19 cellular contexts compared by ENCODE assay signal in the genomic region with DNA sequence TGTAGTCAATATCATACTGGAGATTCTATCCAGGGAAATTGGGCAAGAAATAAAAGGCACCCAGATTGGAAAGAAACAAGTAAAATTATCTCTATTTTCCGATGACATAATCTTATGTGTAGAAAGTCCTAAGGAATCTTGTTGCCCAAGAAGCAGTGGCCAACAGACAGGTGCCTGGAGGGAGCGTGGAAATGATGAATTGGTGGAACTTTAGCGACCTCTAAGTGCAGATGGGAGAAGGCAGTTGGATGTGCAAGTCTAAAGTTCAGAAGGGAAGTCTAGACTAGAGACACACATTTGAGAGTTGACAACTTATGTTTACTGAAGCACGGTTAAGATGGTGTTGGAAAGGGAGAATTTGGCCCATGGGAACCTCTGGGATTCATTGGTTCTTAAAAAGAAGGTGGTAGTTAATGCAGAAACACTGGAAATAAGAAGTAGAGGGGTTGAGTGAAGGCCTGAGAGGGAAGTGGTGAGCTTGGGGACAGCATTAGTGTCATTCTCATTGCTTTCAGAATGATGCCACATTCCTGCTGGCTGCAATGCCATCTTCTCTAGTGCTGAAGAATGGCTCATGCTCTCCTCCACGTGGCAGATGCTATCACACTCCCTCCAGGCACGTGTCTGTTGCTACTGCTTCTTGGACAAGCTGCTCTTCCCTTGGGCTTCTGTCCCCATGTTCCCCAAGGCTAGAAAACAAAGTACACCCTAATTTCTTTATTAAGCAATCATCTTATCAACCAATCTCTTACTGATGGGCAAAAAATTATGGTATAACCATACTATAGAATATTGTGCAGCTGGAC. TPM values are rescaled to one million over a fixed set of nuclear protein-coding genes. Genes with fewer than 3 reads are reported as not detected.
DNase-seq lines count a peak whose midpoint lies in the region; ATAC-seq, FAIRE-seq and TF ChIP-seq lines count a peak whose summit lies in the region.
"Had no signal": no experiment of that assay in that cellular context is flagged by ENCODE, and none has a peak within 500 bp of the region (broad histone marks: within the 10 kb centered on the region; RNA-seq: fewer than 3 reads in every experiment).

No MANE protein-coding gene starts in this region.

- peak; percentile 24 for TF ChIP-seq CTCF in NB4 (IDR thresholded peaks at IDR 0.05; ENCODE audit: low read depth, low read length)
- peak; percentile 5 to 64 (median 57) for TF ChIP-seq CTCF in H1 (IDR thresholded peaks at IDR 0.05; ENCODE audit: control extremely low read depth in 1 of 3, insufficient read depth in 1 of 3, low read depth in 1 of 3, low read length in 3 of 3)

- no peak overlapping the region for H3K27ac Mint-ChIP-seq in stimulated activated naive B cell treated with anti-CD40 and anti-IgM and Interleukin-4, amounts not matched to agents 10 μg/mL and 1 μg/mL and 100 μg/mL, for 72 hours

- H4K91ac ChIP-seq in H1 (replicated peaks; ENCODE audit: insufficient read length, low read length) = no peak overlapping the region

- no peak overlapping the region for H3K23ac ChIP-seq in H1 (ENCODE audit: insufficient read length)

- no peak overlapping the region for H3K4me2 ChIP-seq in H1 (ENCODE audit: insufficient read depth in 1 of 2, low read depth in 2 of 2, low read length in 2 of 2)

- CTCF ChIA-PET in H1 (lab: Charles Lee; ENCODE audit: partially characterized antibody) = interaction anchor here (0.8 to 4.4 kb wide), 19 partner anchors 9 to 243 kb away, joined by 3 to 29 read pairs (median 4); a partner anchor contains a TSS

- H3K23me2 ChIP-seq in H1 (ENCODE audit: low read depth, low read length) = no peaks in the 10 kb centered on the region

- H3K79me2 ChIP-seq in H1 (ENCODE audit: control insufficient read depth in 1 of 2, insufficient read depth in 2 of 2, low read length in 2 of 2) = no peaks in the 10 kb centered on the region

- H3K4ac ChIP-seq in H1 (replicated peaks; ENCODE audit: insufficient read length, low read depth, low read length) = no peak overlapping the region

- H3K36me3 ChIP-seq in H1 (ENCODE audit: control insufficient read depth in 2 of 4, insufficient read depth in 4 of 4, low read length in 3 of 4) = no peaks in the 10 kb centered on the region
- H3K36me3 ChIP-seq: brain microvascular endothelial cell had no signal

- peak; percentile 65 to 69 for ATAC-seq in stimulated activated naive B cell treated with anti-CD40 and anti-IgM and Interleukin-4, amounts not matched to agents 10 μg/mL and 1 μg/mL and 100 μg/mL, for 72 hours (replicated peaks)
- ATAC-seq in GM18907 (IDR thresholded peaks at IDR 0.05; ENCODE audit: unreplicated experiment) (no peak), HG03139 (IDR thresholded peaks at IDR 0.05; ENCODE audit: unreplicated experiment) (no peak)

- no peaks in the 10 kb centered on the region for H3K27me3 ChIP-seq in H1 (replicated peaks in 1 of 4; ENCODE audit: control insufficient read depth in 3 of 4, extremely low read depth in 1 of 4, insufficient read depth in 3 of 4, low read length in 3 of 4)
- H3K27me3 ChIP-seq: brain microvascular endothelial cell had no signal

- no peak overlapping the region for H2AK5ac ChIP-seq in H1 (ENCODE audit: low read depth, low read length)

- H2BK12ac ChIP-seq in H1 (ENCODE audit: low read depth, low read length) = no peak overlapping the region

- H2BK15ac ChIP-seq in H1 (ENCODE audit: low read length) = no peak overlapping the region

- H2AFZ ChIP-seq in H1 (ENCODE audit: low read length) = no peak overlapping the region

- H4K8ac ChIP-seq in H1 (ENCODE audit: extremely low read depth, insufficient read depth, low read length) = no peak overlapping the region

- H3K18ac ChIP-seq in H1 (ENCODE audit: extremely low read depth, low read length) = no peak overlapping the region

- WGBS in H1 (ENCODE audit: extremely low coverage in 1 of 2, insufficient coverage in 1 of 2, insufficient read length in 1 of 2, insufficient replicate concordance in 2 of 2, low coverage in 1 of 2, low lambda C conversion rate in 2 of 2, missing lambda C conversion rate in 1 of 2), 2 experiments = 45% methylated on average over 6 of the region's 6 CpGs; no CpG with 5 or more reads in 1 of the 2 experiments

- TF ChIP-seq POLR2A in NB4 (IDR thresholded peaks at IDR 0.05; ENCODE audit: extremely low read depth, insufficient read length) (no peak), H1 (IDR thresholded peaks at IDR 0.05; ENCODE audit: control extremely low read depth in 1 of 2, low read depth in 2 of 2, low read length in 2 of 2) (no peak)

- no peak overlapping the region for H3K56ac ChIP-seq in H1 (replicated peaks; ENCODE audit: insufficient read length, low read depth, low read length)

- H3K14ac ChIP-seq in H1 (ENCODE audit: insufficient read length) = no peak overlapping the region

- H3K4me1 Mint-ChIP-seq in stimulated activated naive B cell treated with anti-CD40 and anti-IgM and Interleukin-4, amounts not matched to agents 10 μg/mL and 1 μg/mL and 100 μg/mL, for 72 hours = peaks cover 7 to 12% of the 10 kb centered on the region in 2 donors

- peaks cover 5 to 9% of the 10 kb centered on the region in 2 donors for H3K27me3 Mint-ChIP-seq in stimulated activated naive B cell treated with anti-CD40 and anti-IgM and Interleukin-4, amounts not matched to agents 10 μg/mL and 1 μg/mL and 100 μg/mL, for 72 hours

- no peaks in the 10 kb centered on the region for H3K9me3 ChIP-seq in H1 (ENCODE audit: insufficient read depth in 2 of 2, low read depth in 1 of 2, low read length in 1 of 2)

- H2BK20ac ChIP-seq in H1 (ENCODE audit: low read length) = no peak overlapping the region

- H4K20me1 ChIP-seq in H1 (replicated peaks in 1 of 2; ENCODE audit: control insufficient read depth in 1 of 2, insufficient read depth in 2 of 2, low read length in 2 of 2) = no peaks in the 10 kb centered on the region

- peak; percentile 20 for DNase-seq in SIG-M5 treated with dmso at 0.1 percent for 504 hours (lab: John Stamatoyannopoulos, UW; ENCODE audit: unreplicated experiment)
- no peak for DNase-seq in SIG-M5 (lab: John Stamatoyannopoulos, UW)
- DNase-seq in NB4 (ENCODE audit: low read depth) = peak; percentile 46
- no peak for DNase-seq in H1 (ENCODE audit: low read depth in 1 of 2, low spot score in 2 of 2)
- no peak for DNase-seq in stimulated activated naive B cell treated with anti-CD40 and anti-IgM and Interleukin-4, amounts not matched to agents 10 μg/mL and 1 μg/mL and 100 μg/mL, for 72 hours
- no peak for DNase-seq in stimulated activated CD4-positive, alpha-beta T cell treated with anti-CD3 and anti-CD28 coated beads, Interleukin-15, amount 100 ng/mL, for 24 hours
- DNase-seq: activated naive CD4-positive, alpha-beta T cell treated with Interleukin-2 at 50 U/mL for 16 hours; brain microvascular endothelial cell; effector memory CD4-positive, alpha-beta T cell; NCI-H146; NCI-H748 treated with DMSO at 0.1 percent for 48 hours; posterior cingulate gyrus had no signal

- no peak overlapping the region for H2BK120ac ChIP-seq in H1 (replicated peaks; ENCODE audit: low read depth, low read length)

- no peaks in the 10 kb centered on the region for H3K79me1 ChIP-seq in H1 (ENCODE audit: low read depth, low read length)

- H3K27ac ChIP-seq in H1 (ENCODE audit: low read depth, low read length) = no peak overlapping the region
- H3K27ac ChIP-seq: brain microvascular endothelial cell, VCaP had no signal

- POLR2A ChIA-PET in H1 (lab: Charles Lee; ENCODE audit: partially characterized antibody) = interaction anchor here (1.2 kb wide), 1 partner anchor 10 kb away, joined by 5 read pairs; no protein-coding TSS in a partner anchor

- no peaks in the 10 kb centered on the region for H3K4me1 ChIP-seq in H1 (replicated peaks in 1 of 4; ENCODE audit: control insufficient read depth in 3 of 4, insufficient read depth in 4 of 4, low read length in 3 of 4)

- no peaks in the 10 kb centered on the region for H3K9me3 Mint-ChIP-seq in stimulated activated naive B cell treated with anti-CD40 and anti-IgM and Interleukin-4, amounts not matched to agents 10 μg/mL and 1 μg/mL and 100 μg/mL, for 72 hours

- peak; percentile 58 for FAIRE-seq in H1 (lab: Jason Lieb, UNC)
- FAIRE-seq: D721Med, frontal cortex had no signal

- H3K4me3 ChIP-seq in NB4 (ENCODE audit: low read depth, low read length) = no peak overlapping the region
- no peak overlapping the region for H3K4me3 ChIP-seq in H1 (ENCODE audit: extremely low read depth in 1 of 4, insufficient read depth in 2 of 4, low read depth in 3 of 4, low read length in 4 of 4)

- peak; percentile 62 to 72 for TF ChIP-seq RAD21 in H1 (IDR thresholded peaks at IDR 0.05 in 1 of 2, conservative IDR thresholded peaks at IDR 0.05 in 1 of 2; ENCODE audit: low read depth in 2 of 2, low read length in 2 of 2)

- TF ChIP-seq EP300 in H1 (IDR thresholded peaks at IDR 0.05; ENCODE audit: borderline replicate concordance in 1 of 2, low read depth in 2 of 2, low read length in 2 of 2) = no peak

- no peak overlapping the region for H4K5ac ChIP-seq in H1 (ENCODE audit: insufficient read length, low read depth, low read length)

- no peak overlapping the region for H3K9ac ChIP-seq in H1 (replicated peaks in 1 of 4; ENCODE audit: extremely low read depth in 1 of 4, low read depth in 3 of 4, low read length in 3 of 4)

- no peaks in the 10 kb centered on the region for H3K36me3 Mint-ChIP-seq in stimulated activated naive B cell treated with anti-CD40 and anti-IgM and Interleukin-4, amounts not matched to agents 10 μg/mL and 1 μg/mL and 100 μg/mL, for 72 hours

- H3K4me3 Mint-ChIP-seq in stimulated activated naive B cell treated with anti-CD40 and anti-IgM and Interleukin-4, amounts not matched to agents 10 μg/mL and 1 μg/mL and 100 μg/mL, for 72 hours = no peak overlapping the region

- no peak overlapping the region for H2BK5ac ChIP-seq in H1 (ENCODE audit: low read depth, low read length)

RNA-seq across cellular contexts. Expression of a gene that starts 24.0 kb away (rescaled TPM):
- total RNA-seq in H1 (2021; fragmentation: NEBNext Ultra II Directional; extraction: Animal tissue kit (Norgen Biotek cat#: 25700)) = not detected in 2 replicates
- 0.03 and 0.13 TPM in 2 replicates for polyA plus RNA-seq in H1 (2011; rRNA removed)
- polyA plus RNA-seq in H1 (2011; cell fraction: cytosol; rRNA removed) = 0.05 TPM
- polyA plus RNA-seq in H1 (2011; cell fraction: nucleus; rRNA removed) = 0.06 TPM
- 0.04 to 0.05 TPM in 2 of 4 replicates, not detected in the others for polyA plus RNA-seq in H1 (2012, experiment 1 of 2)
- not detected for polyA plus RNA-seq in H1 (2012, experiment 2 of 2)
- not detected for polyA plus RNA-seq in H1 (2013, experiment 1 of 2)
- 0.02 TPM for polyA plus RNA-seq in H1 (2013, experiment 2 of 2)
- polyA minus RNA-seq in H1 (2011; rRNA and poly(A)+ RNA removed) = 0.10 and 0.25 TPM in 2 replicates
- not detected for polyA minus RNA-seq in H1 (2011; cell fraction: cytosol; rRNA and poly(A)+ RNA removed)
- polyA minus RNA-seq in H1 (2011; cell fraction: nucleus; rRNA and poly(A)+ RNA removed) = not detected
- total RNA-seq: activated CD8-positive, alpha-beta memory T cell treated with anti-CD3 and anti-CD28 coated beads for 36 hours; frontal cortex; temporal lobe had no signal

RNA-seq across cellular contexts. Expression of a gene that starts 26.7 kb away (rescaled TPM):
- total RNA-seq in H1 (2021; fragmentation: NEBNext Ultra II Directional; extraction: Animal tissue kit (Norgen Biotek cat#: 25700)) = 11.7 and 12.1 TPM in 2 replicates
- 14.6 and 17.0 TPM in 2 replicates for polyA plus RNA-seq in H1 (2011; rRNA removed)
- polyA plus RNA-seq in H1 (2011; cell fraction: cytosol; rRNA removed) = 12.6 TPM
- polyA plus RNA-seq in H1 (2011; cell fraction: nucleus; rRNA removed) = 13.9 TPM
- 9.8 to 12.9 TPM (median 11.2 TPM) in 4 replicates for polyA plus RNA-seq in H1 (2012, experiment 1 of 2)
- polyA plus RNA-seq in H1 (2012, experiment 2 of 2) = 8.0 TPM
- 15.6 TPM for polyA plus RNA-seq in H1 (2013, experiment 1 of 2)
- 15.4 TPM for polyA plus RNA-seq in H1 (2013, experiment 2 of 2)
- 30.1 and 33.6 TPM in 2 replicates for polyA minus RNA-seq in H1 (2011; rRNA and poly(A)+ RNA removed)
- 16.4 TPM for polyA minus RNA-seq in H1 (2011; cell fraction: cytosol; rRNA and poly(A)+ RNA removed)
- polyA minus RNA-seq in H1 (2011; cell fraction: nucleus; rRNA and poly(A)+ RNA removed) = 11.5 TPM
- total RNA-seq: activated CD8-positive, alpha-beta memory T cell treated with anti-CD3 and anti-CD28 coated beads for 36 hours; frontal cortex had no signal

Comparison
In these comparisons a context has a peak if more than half of its experiments do, and no peak if none do; other contexts are left out.
1. DNase-seq: peak in SIG-M5 treated with dmso at 0.1 percent for 504 hours (single experiment) and NB4 (single experiment); none in SIG-M5 (single experiment), H1 (0 of 2), stimulated activated naive B cell treated with anti-CD40 and anti-IgM and Interleukin-4, amounts not matched to agents 10 μg/mL and 1 μg/mL and 100 μg/mL, for 72 hours (single experiment) and stimulated activated CD4-positive, alpha-beta T cell treated with anti-CD3 and anti-CD28 coated beads, Interleukin-15, amount 100 ng/mL, for 24 hours (single experiment).
2. ATAC-seq: peak in stimulated activated naive B cell treated with anti-CD40 and anti-IgM and Interleukin-4, amounts not matched to agents 10 μg/mL and 1 μg/mL and 100 μg/mL, for 72 hours (2 of 2); none in GM18907 (single experiment) and HG03139 (single experiment).